In the genomic region with DNA sequence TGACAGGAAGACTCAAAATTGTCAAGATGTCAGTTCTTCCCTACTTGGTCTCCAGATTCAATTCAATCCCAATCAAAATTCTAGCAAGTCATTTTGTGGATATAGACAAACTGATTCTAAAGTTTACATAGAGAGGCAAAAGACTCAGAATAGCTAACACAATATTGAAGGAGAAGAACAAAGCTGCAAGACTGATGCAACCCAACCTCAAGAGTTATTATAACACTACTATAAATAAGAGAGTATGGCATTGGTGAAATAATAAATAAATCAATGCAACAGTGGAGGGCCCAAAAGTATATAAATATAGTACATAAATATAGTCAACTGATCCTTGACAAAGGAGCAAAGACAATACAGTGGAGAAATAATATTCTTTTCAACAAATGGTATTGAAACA, we compare ENCODE assay signal across 25 cellular contexts.
"Had no signal": no experiment of that assay in that cellular context is flagged by ENCODE, and none has a peak within 500 bp of the region (broad histone marks: within the 10 kb centered on the region; RNA-seq: fewer than 3 reads in every experiment).

No MANE protein-coding gene starts in this region.

- H3K36me3 ChIP-seq: colonic mucosa, neural progenitor cell, prostate gland had no signal

- DNase-seq: colonic mucosa; foreskin keratinocyte; heart left ventricle; left cardiac atrium; left lung; mesendoderm; midbrain; naive thymus-derived CD4-positive, alpha-beta T cell; right cardiac atrium; sigmoid colon; spleen; stimulated activated CD4-positive, alpha-beta T cell treated with anti-CD3 and anti-CD28 coated beads, Interleukin-4, amount 100 ng/mL, for 4 hours; stimulated activated naive CD8-positive, alpha-beta T cell treated with anti-CD3 and anti-CD28 coated beads, Interleukin-15, Interleukin-2, amounts not matched to agents 100 U/mL and 50 U/mL, for 24 hours; substantia nigra; testis; tibial artery had no signal

- H3K9me3 Mint-ChIP-seq: naive thymus-derived CD4-positive, alpha-beta T cell; nephron; neural progenitor cell; stimulated activated memory B cell treated with anti-CD40 and anti-IgM and Interleukin-4, amounts not matched to agents 10 μg/mL and 1 μg/mL and 100 μg/mL, for 72 hours; type B pancreatic cell had no signal

- H3K4me1 ChIP-seq: colonic mucosa, foreskin keratinocyte, gastroesophageal sphincter, heart left ventricle, left lung, neural progenitor cell, parathyroid adenoma, prostate gland, sigmoid colon, spleen, testis, tibial artery had no signal

- H3K79me2 ChIP-seq: parathyroid adenoma had no signal

- H3K27ac Mint-ChIP-seq: nephron; neural progenitor cell; stimulated activated memory B cell treated with anti-CD40 and anti-IgM and Interleukin-4, amounts not matched to agents 10 μg/mL and 1 μg/mL and 100 μg/mL, for 72 hours; type B pancreatic cell had no signal

- H3K9ac ChIP-seq: neural progenitor cell, parathyroid adenoma had no signal

- H3K4me3 ChIP-seq: colonic mucosa, gastroesophageal sphincter, heart left ventricle, hepatocyte, left lung, neural progenitor cell, prostate gland, sigmoid colon, skin epidermis, spleen, testis, tibial artery had no signal

- H3K27me3 Mint-ChIP-seq: naive thymus-derived CD4-positive, alpha-beta T cell; stimulated activated memory B cell treated with anti-CD40 and anti-IgM and Interleukin-4, amounts not matched to agents 10 μg/mL and 1 μg/mL and 100 μg/mL, for 72 hours; type B pancreatic cell had no signal

- ATAC-seq: foreskin keratinocyte; gastroesophageal sphincter; heart left ventricle; left cardiac atrium; left lung; naive thymus-derived CD4-positive, alpha-beta T cell; right cardiac atrium; stimulated activated memory B cell treated with anti-CD40 and anti-IgM and Interleukin-4, amounts not matched to agents 10 μg/mL and 1 μg/mL and 100 μg/mL, for 72 hours; stimulated activated naive CD8-positive, alpha-beta T cell treated with anti-CD3 and anti-CD28 coated beads, Interleukin-15, Interleukin-2, amounts not matched to agents 100 U/mL and 50 U/mL, for 24 hours had no signal

- H3K27me3 ChIP-seq: colonic mucosa, foreskin keratinocyte, gastroesophageal sphincter, heart left ventricle, hepatocyte, left lung, neural progenitor cell, sigmoid colon, spleen, testis, tibial artery had no signal

- H3K9me3 ChIP-seq: colonic mucosa, gastroesophageal sphincter, heart left ventricle, left lung, prostate gland, sigmoid colon, spleen, testis, tibial artery had no signal

- H3K27ac ChIP-seq: colonic mucosa, foreskin keratinocyte, gastroesophageal sphincter, heart left ventricle, hepatocyte, left lung, neural progenitor cell, parathyroid adenoma, prostate gland, sigmoid colon, skin epidermis, spleen, testis, tibial artery had no signal

- H3K4me2 ChIP-seq: hepatocyte, neural progenitor cell had no signal

- H3K4me3 Mint-ChIP-seq: naive thymus-derived CD4-positive, alpha-beta T cell; nephron; neural progenitor cell; stimulated activated memory B cell treated with anti-CD40 and anti-IgM and Interleukin-4, amounts not matched to agents 10 μg/mL and 1 μg/mL and 100 μg/mL, for 72 hours; type B pancreatic cell had no signal

- H3K4me1 Mint-ChIP-seq: nephron, neural progenitor cell had no signal

- H2AFZ ChIP-seq: hepatocyte, neural progenitor cell, parathyroid adenoma had no signal
